In genomic region chr2:38875576-38876367, GRCh38 we compare ENCODE assay signal across 1 cellular context.
TF ChIP-seq lines count a peak whose summit lies in the region.

Gene DHX57 (minus strand): TSS chr2:38875934. CDS start chr2:38868405, 7,529 bp downstream.
Gene MORN2 (plus strand): TSS chr2:38875976.

TF ChIP-seq in K562, 482 proteins besides CTCF, POLR2A, EP300 and RAD21 (continued from another document and continues in another):
- TF ChIP-seq ZKSCAN1 (IDR thresholded peaks at IDR 0.05; ENCODE audit: low read depth, low read length) (no peak; the same call in 1 of the 2 replicates), ZBTB34 (CRISPR knock-in tag; IDR thresholded peaks at IDR 0.05) (no peak), ZBTB40 (IDR thresholded peaks at IDR 0.05) (peak; percentile 94), ZBTB40 (CRISPR knock-in tag; IDR thresholded peaks at IDR 0.05) (no peak), FOXO4 (CRISPR knock-in tag; IDR thresholded peaks at IDR 0.05) (no peak), DACH1 (IDR thresholded peaks at IDR 0.05; ENCODE audit: partially characterized antibody) (peak; percentile 73), ZNF444 (CRISPR knock-in tag; IDR thresholded peaks at IDR 0.05) (no peak), TCF7L2 (IDR thresholded peaks at IDR 0.05; ENCODE audit: low read depth, low read length) (peak; percentile 57; the same call in 1 of the 2 replicates), PTRF (tag; IDR thresholded peaks at IDR 0.05) (no peak), RBM34 (IDR thresholded peaks at IDR 0.05; ENCODE audit: borderline replicate concordance, insufficient read depth, low read length) (no peak), HNRNPLL (IDR thresholded peaks at IDR 0.05; ENCODE audit: low read depth, low read length, poor library complexity, severe bottlenecking) (peak; percentile 79), THAP12 (CRISPR knock-in tag; IDR thresholded peaks at IDR 0.05) (no peak), CHAMP1 (IDR thresholded peaks at IDR 0.05) (peak; percentile 35; the same call in 1 of the 2 replicates), ZBTB33 (CRISPR knock-in tag; IDR thresholded peaks at IDR 0.05) (peak; percentile 63; the same call in 1 of the 2 replicates), ZNF76 (CRISPR knock-in tag; IDR thresholded peaks at IDR 0.05; ENCODE audit: borderline replicate concordance) (no peak), ZNF224 (CRISPR knock-in tag; IDR thresholded peaks at IDR 0.05) (peak; percentile 63; the same call in 1 of the 2 replicates), CXXC5 (CRISPR knock-in tag; IDR thresholded peaks at IDR 0.05) (peak; percentile 93), ZNF41 (CRISPR knock-in tag; conservative IDR thresholded peaks at IDR 0.05) (no peak)
